ENCODE assay signal across 8 cellular contexts in the genomic region with DNA sequence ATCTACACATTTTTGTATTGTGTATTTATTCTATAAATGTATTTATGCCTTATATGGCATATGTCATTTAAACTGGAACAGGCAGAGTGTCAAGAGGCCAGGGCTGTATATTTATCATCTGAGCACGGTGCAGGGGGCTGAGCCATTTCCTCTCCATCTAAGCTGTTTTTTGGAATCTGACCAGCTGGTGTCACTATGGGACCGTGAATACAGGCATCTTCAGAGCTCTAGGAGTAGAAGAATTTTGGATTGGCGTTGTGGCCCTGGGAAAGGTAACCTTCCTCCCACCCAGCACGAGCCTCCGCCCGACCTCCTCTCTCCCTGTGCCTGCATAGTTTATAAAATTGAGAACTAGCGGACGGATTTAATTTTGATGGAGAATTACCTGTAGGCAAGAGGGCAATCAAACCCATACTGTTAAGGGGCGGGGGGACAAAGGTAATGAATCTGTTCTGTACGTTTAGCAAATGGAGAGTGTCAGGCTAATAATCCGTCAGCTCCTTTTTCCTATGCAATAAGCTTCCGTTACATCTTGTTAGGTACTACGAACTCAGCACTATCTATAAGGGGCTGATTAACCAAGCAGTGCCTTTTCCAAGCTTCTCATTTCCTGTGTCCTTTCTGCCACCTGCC. TPM values are rescaled to one million over a fixed set of nuclear protein-coding genes. Genes with fewer than 3 reads are reported as not detected.
DNase-seq lines count a peak whose midpoint lies in the region; ATAC-seq, FAIRE-seq and TF ChIP-seq lines count a peak whose summit lies in the region.
"Had no signal": no experiment of that assay in that cellular context is flagged by ENCODE, and none has a peak within 500 bp of the region (broad histone marks: within the 10 kb centered on the region; RNA-seq: fewer than 3 reads in every experiment).

No MANE protein-coding gene starts in this region.

- no peak for TF ChIP-seq POLR2A in HepG2 (IDR thresholded peaks at IDR 0.05; ENCODE audit: insufficient read depth in 1 of 2, low read depth in 2 of 2, low read length in 2 of 2)

- no peak overlapping the region for H3K4me3 ChIP-seq in HepG2 (replicated peaks in 1 of 3; ENCODE audit: insufficient read depth in 1 of 3, low read depth in 2 of 3, low read length in 3 of 3)

- H3K9ac ChIP-seq in HepG2 (ENCODE audit: insufficient read depth, low read depth, low read length): no peak overlapping the region

- peak; percentile 92 for TF ChIP-seq RAD21 in HepG2 (CRISPR knock-in tag; IDR thresholded peaks at IDR 0.05)

- no TSS peak for BruUV-seq in HepG2 (replicated peaks; lab: Mats Ljungman, UMichigan)

- peaks cover 70% of the 10 kb centered on the region for H3K27me3 Mint-ChIP-seq in central memory CD8-positive, alpha-beta T cell

- CTCF ChIA-PET in GM10248 (lab: Yijun Ruan, JAX): interaction anchor here (0.9 to 7.2 kb wide), 24 partner anchors 8 to 350 kb away, joined by 3 to 181 read pairs (median 4); no protein-coding TSS in a partner anchor
- CTCF ChIA-PET in HEK293T (lab: Yijun Ruan, JAX): interaction anchor here (0.6 to 6.9 kb wide), 8 partner anchors 9 to 611 kb away, joined by 3 to 141 read pairs (median 3); a partner anchor contains a TSS
- CTCF ChIA-PET in HepG2 (lab: Yijun Ruan, JAX; ENCODE audit: low intra/inter-chr PET ratio, low total read pairs): interaction anchor here (0.7 to 4.8 kb wide), 3 partner anchors 87 to 1282 kb away, joined by 3 to 92 read pairs (median 5); no protein-coding TSS in a partner anchor

- no peaks in the 10 kb centered on the region for H3K9me3 Mint-ChIP-seq in central memory CD8-positive, alpha-beta T cell

- no peaks in the 10 kb centered on the region for H3K4me1 Mint-ChIP-seq in central memory CD8-positive, alpha-beta T cell

- H3K4me3 Mint-ChIP-seq in central memory CD8-positive, alpha-beta T cell: no peak overlapping the region

- TF ChIP-seq EP300 in HepG2 (IDR thresholded peaks at IDR 0.05; ENCODE audit: low read depth in 2 of 2, low read length in 2 of 2) (no peak), HepG2 (CRISPR knock-in tag; IDR thresholded peaks at IDR 0.05; ENCODE audit: borderline replicate concordance) (no peak)

- intact Hi-C loops in HepG2 (cut with micrococcal nuclease; ENCODE audit: unreplicated experiment): loop anchor here (1.0 to 2.0 kb wide), 3 partner anchors 67 to 1281 kb away; a partner anchor contains a TSS

- H3K9me3 ChIP-seq in HepG2 (ENCODE audit: low read length): no peaks in the 10 kb centered on the region

- 29% methylated on average over 13 of the region's 13 CpGs for WGBS in HepG2 (ENCODE audit: low lambda C conversion rate)

- no peak overlapping the region for H2AFZ ChIP-seq in HepG2 (ENCODE audit: low read length)

- peaks cover 4% of the 10 kb centered on the region for H3K4me1 ChIP-seq in HepG2 (ENCODE audit: insufficient read depth, low read length)

- H4K20me1 ChIP-seq in HepG2 (ENCODE audit: insufficient read depth, low read length): no peaks in the 10 kb centered on the region

- no peak overlapping the region for H3K27ac ChIP-seq in HepG2 (ENCODE audit: extremely low read length, insufficient read depth, low read length)

- peak; percentile 65 for FAIRE-seq in HepG2 (lab: Jason Lieb, UNC)
- FAIRE-seq: endometrium had no signal

- no peak overlapping the region for H3K27ac Mint-ChIP-seq in central memory CD8-positive, alpha-beta T cell (ENCODE audit: low read depth)

- peaks cover 0 to 4% of the 10 kb centered on the region in 2 experiments; a peak in 1 of 5 replicates for H3K27me3 ChIP-seq in HepG2 (ENCODE audit: control insufficient read depth in 1 of 2, insufficient read depth in 2 of 2, low read length in 2 of 2)

- H3K4me2 ChIP-seq in HepG2 (ENCODE audit: low read depth, low read length): no peak overlapping the region

- no peaks in the 10 kb centered on the region for H3K79me2 ChIP-seq in HepG2 (ENCODE audit: insufficient read depth, low read length)

- DNase-seq in GM10248 (ENCODE audit: extremely low spot score) (peak; percentile 37), HEK293T (ENCODE audit: extremely low spot score) (peak; percentile 71), NCI-H1092 (lab: John Stamatoyannopoulos, UW) (peak; percentile 6), T-helper 1 cell (peak in 3 of 5 donors; percentile 4 to 17 (median 6)), HepG2 (ENCODE audit: low spot score) (peak; percentile 77)
- no peak for DNase-seq in central memory CD8-positive, alpha-beta T cell (ENCODE audit: low spot score in 2 of 2)
- DNase-seq in stimulated activated CD8-positive, alpha-beta memory T cell treated with anti-CD3 and anti-CD28 coated beads, Interleukin-7, amount 100 ng/mL, for 24 hours (ENCODE audit: low read depth): peak; percentile 7

- H3K36me3 ChIP-seq in HepG2 (replicated peaks in 1 of 2; ENCODE audit: control insufficient read depth in 1 of 2, insufficient read depth in 2 of 2, low read length in 2 of 2): no peaks in the 10 kb centered on the region

- peak; percentile 52 for ATAC-seq in central memory CD8-positive, alpha-beta T cell (replicated peaks; ENCODE audit: extremely low read depth, poor library complexity, severe bottlenecking)
- ATAC-seq in HepG2: peak; percentile 97

- H3K36me3 Mint-ChIP-seq in central memory CD8-positive, alpha-beta T cell (ENCODE audit: insufficient read depth): no peaks in the 10 kb centered on the region

- TF ChIP-seq CTCF in GM10248 (IDR thresholded peaks at IDR 0.05; ENCODE audit: control extremely low read depth, extremely low read depth, low read depth, missing control alignments) (peak; percentile 59), HepG2 (CRISPR knock-in tag; IDR thresholded peaks at IDR 0.05) (peak; percentile 90)

- in situ Hi-C loops in HepG2 (cut with HindIII; ENCODE audit: extremely low pct_ligation_motif_present, low pct_unique_long_range_greater_than_20kb): loop anchor here (5.0 kb wide), 1 partner anchor 91 kb away; no protein-coding TSS in a partner anchor

- POLR2A ChIA-PET in GM10248 (lab: Yijun Ruan, JAX): no interaction called here
- POLR2A ChIA-PET in HEK293T (lab: Yijun Ruan, JAX): interaction anchor here (1.7 kb wide), 1 partner anchor 87 kb away, joined by 6 read pairs; no protein-coding TSS in a partner anchor
- POLR2A ChIA-PET in HepG2 (lab: Yijun Ruan, JAX): no interaction called here

TF ChIP-seq in HEK293T, 16 proteins besides CTCF, POLR2A, EP300 and RAD21:
- TF ChIP-seq SP1 (IDR thresholded peaks at IDR 0.05): no peak
- no peak for TF ChIP-seq TARDBP (IDR thresholded peaks at IDR 0.05)
- TF ChIP-seq, protein P1, sequence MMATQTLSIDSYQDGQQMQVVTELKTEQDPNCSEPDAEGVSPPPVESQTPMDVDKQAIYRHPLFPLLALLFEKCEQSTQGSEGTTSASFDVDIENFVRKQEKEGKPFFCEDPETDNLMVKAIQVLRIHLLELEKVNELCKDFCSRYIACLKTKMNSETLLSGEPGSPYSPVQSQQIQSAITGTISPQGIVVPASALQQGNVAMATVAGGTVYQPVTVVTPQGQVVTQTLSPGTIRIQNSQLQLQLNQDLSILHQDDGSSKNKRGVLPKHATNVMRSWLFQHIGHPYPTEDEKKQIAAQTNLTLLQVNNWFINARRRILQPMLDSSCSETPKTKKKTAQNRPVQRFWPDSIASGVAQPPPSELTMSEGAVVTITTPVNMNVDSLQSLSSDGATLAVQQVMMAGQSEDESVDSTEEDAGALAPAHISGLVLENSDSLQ (IDR thresholded peaks at IDR 0.05): no peak
- TF ChIP-seq FOXK2 (IDR thresholded peaks at IDR 0.05): no peak
- no peak for TF ChIP-seq ELF4 (IDR thresholded peaks at IDR 0.05)

TF ChIP-seq in HepG2, 621 proteins besides CTCF, POLR2A, EP300 and RAD21 (continues in another document):
- TF ChIP-seq ZMYM2 (CRISPR knock-in tag; IDR thresholded peaks at IDR 0.05): no peak
- peak; percentile 24 for TF ChIP-seq XRCC5 (optimal IDR thresholded peaks at IDR 0.05; ENCODE audit: low read length)
- no peak for TF ChIP-seq TMF1 (CRISPR knock-in tag; IDR thresholded peaks at IDR 0.05; ENCODE audit: low read depth)
- peak; percentile 38; the same call in 1 of the 2 replicates for TF ChIP-seq PITX1 (CRISPR knock-in tag; IDR thresholded peaks at IDR 0.05)
- TF ChIP-seq SOX13 (IDR thresholded peaks at IDR 0.05): no peak
- 0 out of 4 replicates have a peak, but pooled peaks of 1 of the 2 experiments have one; percentile 3 for TF ChIP-seq SOX13 (CRISPR knock-in tag; conservative IDR thresholded peaks at IDR 0.05 in 1 of 2, IDR thresholded peaks at IDR 0.05 in 1 of 2)
- 0 out of 2 replicates have a peak, but pooled peaks have one; percentile 27 for TF ChIP-seq MEF2D (CRISPR knock-in tag; IDR thresholded peaks at IDR 0.05)

RNA-seq across cellular contexts. Expression of a gene that starts 29.0 kb away (rescaled TPM):
- total RNA-seq in HepG2 (2016; rRNA removed; fragmentation: Illumina TruSeq; extraction: Trizol): 188 and 270 TPM in 2 replicates
- 62.9 and 68.9 TPM in 2 replicates for total RNA-seq in HepG2 (2016; cell fraction: cytosol; rRNA removed; fragmentation: Illumina TruSeq; extraction: Trizol; ENCODE audit: low read depth)
- total RNA-seq in HepG2 (2016; cell fraction: insoluble cytoplasmic fraction; rRNA removed; fragmentation: Illumina TruSeq; extraction: Trizol): 186 and 287 TPM in 2 replicates
- 86.5 and 89.3 TPM in 2 replicates for total RNA-seq in HepG2 (2016; cell fraction: membrane; rRNA removed; fragmentation: Illumina TruSeq; extraction: Trizol)
- 93.4 and 98.7 TPM in 2 replicates for total RNA-seq in HepG2 (2016; cell fraction: nucleus; rRNA removed; fragmentation: Illumina TruSeq; extraction: Trizol)
- polyA plus RNA-seq in HepG2 (2011; rRNA removed): 94.5 and 128 TPM in 2 replicates
- 93.8 and 101 TPM in 2 replicates for polyA plus RNA-seq in HepG2 (2011; cell fraction: cytosol; rRNA removed)
- 27.9 and 33.4 TPM in 2 replicates for polyA plus RNA-seq in HepG2 (2011; cell fraction: nucleus; rRNA removed)
- 93.5 and 97.9 TPM in 2 replicates for polyA plus RNA-seq in HepG2 (2012)
- polyA plus RNA-seq in HepG2 (2016; cell fraction: cytosol; fragmentation: Illumina TruSeq; extraction: Trizol; ENCODE audit: low read depth): 51.5 and 51.7 TPM in 2 replicates
- polyA plus RNA-seq in HepG2 (2016; cell fraction: insoluble cytoplasmic fraction; fragmentation: Illumina TruSeq; extraction: Trizol; ENCODE audit: low read depth): 263 and 287 TPM in 2 replicates
- 64.6 and 67.7 TPM in 2 replicates for polyA plus RNA-seq in HepG2 (2016; cell fraction: membrane; fragmentation: Illumina TruSeq; extraction: Trizol; ENCODE audit: low read depth)
- polyA plus RNA-seq in HepG2 (2016; cell fraction: nucleus; fragmentation: Illumina TruSeq; extraction: Trizol; ENCODE audit: insufficient read depth, low read depth): 113 and 114 TPM in 2 replicates
- 20.7 and 22.4 TPM in 2 replicates for polyA minus RNA-seq in HepG2 (2011; rRNA and poly(A)+ RNA removed; ENCODE audit: low replicate concordance)
- polyA minus RNA-seq in HepG2 (2011; cell fraction: cytosol; rRNA and poly(A)+ RNA removed): 21.0 and 30.3 TPM in 2 replicates
- 82.0 and 84.3 TPM in 2 replicates for polyA minus RNA-seq in HepG2 (2011; cell fraction: nucleus; rRNA and poly(A)+ RNA removed)

Comparison
In these comparisons a context has a peak if more than half of its experiments do, and no peak if none do; other contexts are left out.
1. DNase-seq: peak in GM10248 (single experiment), HEK293T (single experiment), NCI-H1092 (single experiment), T-helper 1 cell (3 of 5), HepG2 (single experiment) and stimulated activated CD8-positive, alpha-beta memory T cell treated with anti-CD3 and anti-CD28 coated beads, Interleukin-7, amount 100 ng/mL, for 24 hours (single experiment); none in central memory CD8-positive, alpha-beta T cell (0 of 2).